ENCODE assay signal across 18 cellular contexts in genomic region chr7:18338910-18339309, GRCh38.
"Had no signal": no experiment of that assay in that cellular context is flagged by ENCODE, and none has a peak within 500 bp of the region (broad histone marks: within the 10 kb centered on the region; RNA-seq: fewer than 3 reads in every experiment).

No MANE protein-coding gene starts in this region.

- H2AFZ ChIP-seq: hepatocyte had no signal

- H3K27ac ChIP-seq: hepatocyte, left ventricle myocardium inferior, lower lobe of right lung, psoas muscle had no signal

- H3K27ac Mint-ChIP-seq: nephron had no signal

- H3K4me1 ChIP-seq: psoas muscle had no signal

- H3K79me2 ChIP-seq: hepatocyte had no signal

- H3K4me1 Mint-ChIP-seq: nephron had no signal

- ATAC-seq: left cardiac atrium, lower lobe of right lung, psoas muscle, sciatic nerve had no signal

- H3K4me3 ChIP-seq: hepatocyte, left ventricle myocardium inferior, lower lobe of right lung, psoas muscle had no signal

- H3K4me3 Mint-ChIP-seq: nephron had no signal

- H3K27me3 ChIP-seq: hepatocyte had no signal

- DNase-seq: effector CD4-positive, alpha-beta T cell; foreskin melanocyte; head of caudate nucleus; kidney; left cardiac atrium; left ventricle myocardium inferior; lower lobe of right lung; mesenchymal stem cell; midbrain; psoas muscle; retina; stimulated activated CD4-positive, alpha-beta T cell treated with anti-CD3 and anti-CD28 coated beads, Interleukin-2, amount 100 ng/mL, for 24 hours; stimulated activated CD4-positive, alpha-beta T cell treated with anti-CD3 and anti-CD28 coated beads, Interleukin-4, amount 100 ng/mL, for 4 hours; stimulated activated naive CD4-positive, alpha-beta T cell treated with Interleukin-2 at 50 U/mL for 16 hours; trophoblast cell had no signal

- H3K4me2 ChIP-seq: hepatocyte had no signal
